Comparison of ENCODE assay signal across 5 cellular contexts in genomic region chr21:41971891-41972290, GRCh38.
"Had no signal": no experiment of that assay in that cellular context is flagged by ENCODE, and none has a peak within 500 bp of the region (broad histone marks: within the 10 kb centered on the region; RNA-seq: fewer than 3 reads in every experiment).

No MANE protein-coding gene starts in this region.

- H3K4me3 ChIP-seq: GM23338, K562 had no signal

- DNase-seq: H9, HCEC 1CT, IMR-90 had no signal
